ENCODE assay signal across 25 cellular contexts in the genomic region with DNA sequence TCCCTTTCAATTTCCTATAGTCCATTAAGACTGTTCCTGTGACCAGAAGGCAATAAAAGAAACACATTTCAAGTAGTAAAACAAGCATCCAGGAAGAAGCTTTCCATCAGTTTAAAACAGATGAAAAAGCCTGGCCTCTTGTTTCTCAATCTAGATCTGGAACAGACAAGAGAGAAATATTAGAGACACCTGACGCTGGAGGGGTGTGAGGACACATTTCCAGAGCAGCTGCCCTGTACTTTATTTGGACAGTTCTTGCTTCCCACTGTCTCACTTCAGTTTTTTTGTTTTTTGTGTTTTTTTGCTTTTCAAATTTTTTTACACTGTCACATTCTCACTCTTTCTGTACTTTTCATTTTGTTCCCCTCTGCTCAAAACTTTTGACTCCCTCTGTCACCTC.
"Had no signal": no experiment of that assay in that cellular context is flagged by ENCODE, and none has a peak within 500 bp of the region (broad histone marks: within the 10 kb centered on the region; RNA-seq: fewer than 3 reads in every experiment).

No MANE protein-coding gene starts in this region.

- H3K4me3 Mint-ChIP-seq: effector memory CD8-positive, alpha-beta T cell; mesothelial cell of epicardium; naive thymus-derived CD8-positive, alpha-beta T cell; stimulated activated memory B cell treated with anti-CD40 and anti-IgM and Interleukin-4, amounts not matched to agents 10 μg/mL and 1 μg/mL and 100 μg/mL, for 72 hours; type B pancreatic cell had no signal

- H3K4me1 Mint-ChIP-seq: mesothelial cell of epicardium had no signal

- H3K36me3 ChIP-seq: esophagus squamous epithelium, heart left ventricle, left lung, neutrophil, pancreas, sigmoid colon, spleen, tibial artery had no signal

- H3K36me3 Mint-ChIP-seq: mesothelial cell of epicardium; stimulated activated memory B cell treated with anti-CD40 and anti-IgM and Interleukin-4, amounts not matched to agents 10 μg/mL and 1 μg/mL and 100 μg/mL, for 72 hours had no signal

- H2AFZ ChIP-seq: hepatocyte had no signal

- H3K79me2 ChIP-seq: hepatocyte had no signal

- H3K4me1 ChIP-seq: esophagus squamous epithelium, heart left ventricle, left lung, testis, tibial artery had no signal

- H3K27ac Mint-ChIP-seq: effector memory CD8-positive, alpha-beta T cell; mesothelial cell of epicardium; naive thymus-derived CD8-positive, alpha-beta T cell; progenitor cell of endocrine pancreas; stimulated activated memory B cell treated with anti-CD40 and anti-IgM and Interleukin-4, amounts not matched to agents 10 μg/mL and 1 μg/mL and 100 μg/mL, for 72 hours; type B pancreatic cell had no signal

- ATAC-seq: effector memory CD8-positive, alpha-beta T cell; heart left ventricle; left lung; naive thymus-derived CD8-positive, alpha-beta T cell; pancreas; stimulated activated naive CD8-positive, alpha-beta T cell treated with anti-CD3 and anti-CD28 coated beads, Interleukin-15, Interleukin-2, amounts not matched to agents 100 U/mL and 50 U/mL, for 24 hours had no signal

- H3K27ac ChIP-seq: esophagus squamous epithelium, heart left ventricle, hepatocyte, left lung, neutrophil, pancreas, sigmoid colon, skin epidermis, spleen, testis, tibial artery had no signal

- DNase-seq: cerebellar nuclear complex; cortex of kidney; effector memory CD8-positive, alpha-beta T cell; erythroblast; esophagus squamous epithelium; heart left ventricle; kidney; left lung; mesenchymal stem cell; naive thymus-derived CD8-positive, alpha-beta T cell; pancreas; sigmoid colon; spleen; stimulated activated CD4-positive, alpha-beta T cell treated with anti-CD3 and anti-CD28 coated beads, Interleukin-4, amount 100 ng/mL, for 4 hours; stimulated activated naive CD8-positive, alpha-beta T cell treated with anti-CD3 and anti-CD28 coated beads, Interleukin-15, Interleukin-2, amounts not matched to agents 100 U/mL and 50 U/mL, for 24 hours; substantia nigra; testis; tibial artery had no signal

- H3K4me3 ChIP-seq: esophagus squamous epithelium, heart left ventricle, hepatocyte, left lung, pancreas, sigmoid colon, skin epidermis, spleen, testis, tibial artery had no signal

- H3K9me3 Mint-ChIP-seq: type B pancreatic cell had no signal

- H3K4me2 ChIP-seq: hepatocyte had no signal

- H3K9me3 ChIP-seq: neutrophil, pancreas, testis had no signal

- H3K27me3 ChIP-seq: hepatocyte, neutrophil, pancreas, sigmoid colon, testis, tibial artery had no signal
